ENCODE assay signal across 1 cellular context in genomic region chr2:218291934-218292699, GRCh38.
TF ChIP-seq lines count a peak whose summit lies in the region.

Gene TMBIM1 (minus strand): TSS chr2:218292503. CDS start chr2:218282141, 10,362 bp downstream.

TF ChIP-seq in K562, 482 proteins besides CTCF, POLR2A, EP300 and RAD21 (continued from another document and continues in another):
- TF ChIP-seq ZBTB5 (IDR thresholded peaks at IDR 0.05): no peak
- TF ChIP-seq KAT2B (IDR thresholded peaks at IDR 0.05; ENCODE audit: low read depth, low read length): no peak
- TF ChIP-seq ARID4B (CRISPR knock-in tag; IDR thresholded peaks at IDR 0.05): peak; percentile 61; the same call in 1 of the 2 replicates
- peak in 1 of 2 experiments; percentile 85; a peak in 2 of 4 replicates for TF ChIP-seq NONO (IDR thresholded peaks at IDR 0.05; ENCODE audit: low read depth in 2 of 2, low read length in 1 of 2)
- no peak for TF ChIP-seq RBM34 (IDR thresholded peaks at IDR 0.05; ENCODE audit: borderline replicate concordance, insufficient read depth, low read length)
- TF ChIP-seq SMARCE1 (IDR thresholded peaks at IDR 0.05): no peak
- TF ChIP-seq MLLT1 (IDR thresholded peaks at IDR 0.05): no peak
- peak; percentile 57; the same call in 1 of the 2 replicates for TF ChIP-seq CTBP1 (IDR thresholded peaks at IDR 0.05; ENCODE audit: borderline replicate concordance)
- TF ChIP-seq MNT (conservative IDR thresholded peaks at IDR 0.05): peak in 1 of 2 experiments; percentile 45; a peak in 1 of 4 replicates
- 0 out of 2 replicates have a peak, but pooled peaks have one; percentile 19 for TF ChIP-seq MTA3 (IDR thresholded peaks at IDR 0.05; ENCODE audit: borderline replicate concordance)
- no peak for TF ChIP-seq GTF2E2 (tag; IDR thresholded peaks at IDR 0.05)
- TF ChIP-seq RBM22 (IDR thresholded peaks at IDR 0.05; ENCODE audit: low read depth, low read length, poor library complexity, severe bottlenecking): no peak
- no peak for TF ChIP-seq TEAD1 (CRISPR knock-in tag; IDR thresholded peaks at IDR 0.05)
- TF ChIP-seq BCOR (IDR thresholded peaks at IDR 0.05): no peak
- no peak for TF ChIP-seq SETDB1 (IDR thresholded peaks at IDR 0.05; ENCODE audit: low read length)
- TF ChIP-seq E2F3 (CRISPR knock-in tag; IDR thresholded peaks at IDR 0.05): no peak
- TF ChIP-seq ZNF143 (CRISPR knock-in tag; IDR thresholded peaks at IDR 0.05): no peak
- TF ChIP-seq DNMT1 (IDR thresholded peaks at IDR 0.05): no peak
- TF ChIP-seq HMGN3 (IDR thresholded peaks at IDR 0.05; ENCODE audit: borderline replicate concordance, extremely low read depth, insufficient read length, low read depth, low read length): peak; percentile 75
- TF ChIP-seq MED1 (CRISPR knock-in tag; IDR thresholded peaks at IDR 0.05; ENCODE audit: borderline replicate concordance): no peak
- no peak for TF ChIP-seq BCL6 (CRISPR knock-in tag; IDR thresholded peaks at IDR 0.05)
- TF ChIP-seq E2F6 (IDR thresholded peaks at IDR 0.05; ENCODE audit: borderline replicate concordance in 1 of 2, extremely low read depth in 1 of 2, insufficient read depth in 1 of 2, insufficient read length in 1 of 2, low read depth in 1 of 2, low read length in 1 of 2, poor library complexity in 1 of 2, severe bottlenecking in 1 of 2): peak; percentile 78 to 95
- TF ChIP-seq TCFL5 (CRISPR knock-in tag; conservative IDR thresholded peaks at IDR 0.05): no peak
- no peak for TF ChIP-seq ZNF764 (CRISPR knock-in tag; IDR thresholded peaks at IDR 0.05; ENCODE audit: low read depth)
- TF ChIP-seq YY1 (IDR thresholded peaks at IDR 0.05; ENCODE audit: borderline replicate concordance in 1 of 3, control insufficient read depth in 1 of 3, extremely low read depth in 1 of 3, insufficient read depth in 3 of 3, insufficient read length in 1 of 3, insufficient replicate concordance in 2 of 3, low read depth in 1 of 3, low read length in 2 of 3): peak in 1 of 3 experiments; percentile 64
- TF ChIP-seq ZNF24 (IDR thresholded peaks at IDR 0.05): peak; percentile 15; the same call in 1 of the 2 replicates
- no peak for TF ChIP-seq AFF1 (IDR thresholded peaks at IDR 0.05; ENCODE audit: low read depth in 1 of 2, partially characterized antibody in 2 of 2)
- TF ChIP-seq TBL1XR1 (IDR thresholded peaks at IDR 0.05; ENCODE audit: low read length in 2 of 2): no peak
- TF ChIP-seq NEUROD1 (IDR thresholded peaks at IDR 0.05; ENCODE audit: borderline replicate concordance, low read depth, low read length, partially characterized antibody): no peak
- no peak for TF ChIP-seq COPS2 (conservative IDR thresholded peaks at IDR 0.05)
- no peak for TF ChIP-seq JUND (IDR thresholded peaks at IDR 0.05; ENCODE audit: borderline replicate concordance, low read depth, low read length)
- no peak; the same call in 2 of the 3 replicates for TF ChIP-seq JUND (tag; IDR thresholded peaks at IDR 0.05; ENCODE audit: borderline replicate concordance, low read depth, low read length)
- TF ChIP-seq CBFA2T3 (IDR thresholded peaks at IDR 0.05): no peak
- no peak for TF ChIP-seq MTA2 (IDR thresholded peaks at IDR 0.05; ENCODE audit: low read depth)
- no peak for TF ChIP-seq ZNF830 (CRISPR knock-in tag; IDR thresholded peaks at IDR 0.05)
- no peak for TF ChIP-seq ZNF444 (CRISPR knock-in tag; IDR thresholded peaks at IDR 0.05)
- 0 out of 2 replicates have a peak, but pooled peaks have one; percentile 43 for TF ChIP-seq SOX6 (IDR thresholded peaks at IDR 0.05)
- no peak for TF ChIP-seq MAFG (tag; conservative IDR thresholded peaks at IDR 0.05)
- no peak for TF ChIP-seq HMG20B (CRISPR knock-in tag; IDR thresholded peaks at IDR 0.05)
- no peak for TF ChIP-seq ATF1 (CRISPR knock-in tag; IDR thresholded peaks at IDR 0.05)
- TF ChIP-seq ATF1 (tag; IDR thresholded peaks at IDR 0.05): no peak
- TF ChIP-seq E2F5 (CRISPR knock-in tag; IDR thresholded peaks at IDR 0.05): no peak
- TF ChIP-seq NFATC3 (IDR thresholded peaks at IDR 0.05): no peak
- TF ChIP-seq BMI1 (IDR thresholded peaks at IDR 0.05; ENCODE audit: low read length): no peak
- TF ChIP-seq LCOR (CRISPR knock-in tag; IDR thresholded peaks at IDR 0.05): no peak
